8 cellular contexts compared by ENCODE assay signal in genomic region chr12:98456583-98457573, GRCh38. TPM values are rescaled to one million over a fixed set of nuclear protein-coding genes. Genes with fewer than 3 reads are reported as not detected.
DNase-seq lines count a peak whose midpoint lies in the region; ATAC-seq and TF ChIP-seq lines count a peak whose summit lies in the region.

No MANE protein-coding gene starts in this region.

- peak overlapping the region; percentile 18 for H3K4me3 Mint-ChIP-seq in activated T-cell treated with anti-CD3 and anti-CD28 coated beads, Interleukin-2, amount 50 U/mL, for 24 hours

- no peak overlapping the region for H3K4ac ChIP-seq in neuronal stem cell (ENCODE audit: low read length)

- H3K27me3 ChIP-seq in neuronal stem cell (ENCODE audit: control insufficient read depth in 3 of 3, insufficient read depth in 3 of 3, low read depth in 1 of 3, low read length in 3 of 3) = peaks cover 0 to 12% (median 0%) of the 10 kb centered on the region in 3 experiments

- TF ChIP-seq CTCF in foreskin fibroblast (IDR thresholded peaks at IDR 0.05; ENCODE audit: low read depth, low read length) = no peak

- H3K14ac ChIP-seq in neuronal stem cell (ENCODE audit: low read length) = no peak overlapping the region

- H3K4me1 Mint-ChIP-seq in activated T-cell treated with anti-CD3 and anti-CD28 coated beads, Interleukin-2, amount 50 U/mL, for 24 hours (ENCODE audit: low read depth) = peaks cover 20% of the 10 kb centered on the region

- H3K36me3 ChIP-seq in neuronal stem cell (replicated peaks in 1 of 2; ENCODE audit: control insufficient read depth in 2 of 2, insufficient read depth in 2 of 2, low read length in 2 of 2) = no peaks in the 10 kb centered on the region

- ATAC-seq in HG03439 (IDR thresholded peaks at IDR 0.05; ENCODE audit: unreplicated experiment) = peak; percentile 85
- no peak for ATAC-seq in HG03025 (IDR thresholded peaks at IDR 0.05; ENCODE audit: low FRiP score, unreplicated experiment)
- ATAC-seq in HG03095 (IDR thresholded peaks at IDR 0.05; ENCODE audit: unreplicated experiment) = no peak

- H2BK120ac ChIP-seq in neuronal stem cell (ENCODE audit: low read depth, low read length) = no peak overlapping the region

- WGBS in neuronal stem cell (ENCODE audit: extremely low coverage in 2 of 2, insufficient read length in 2 of 2, insufficient replicate concordance in 1 of 2), 2 donors = no CpG with 5 or more reads among the region's 49 CpGs

- H3K27ac ChIP-seq in neuronal stem cell (replicated peaks; ENCODE audit: low read length) = no peak overlapping the region

- H3K4me3 ChIP-seq in foreskin fibroblast (ENCODE audit: low read depth in 1 of 2, low read length in 2 of 2) (peak overlapping the region; percentile 43 to 45), neuronal stem cell (ENCODE audit: low read length in 2 of 2) (peak overlapping the region in 1 of 2 donors; percentile 61)

- H2AK5ac ChIP-seq in neuronal stem cell (ENCODE audit: low read depth, low read length) = no peak overlapping the region

- H4K8ac ChIP-seq in neuronal stem cell (ENCODE audit: low read depth, low read length) = no peak overlapping the region

- no peaks in the 10 kb centered on the region for H3K36me3 Mint-ChIP-seq in activated T-cell treated with anti-CD3 and anti-CD28 coated beads, Interleukin-2, amount 50 U/mL, for 24 hours (ENCODE audit: low read depth)

- peaks cover 0 to 2% of the 10 kb centered on the region in 2 donors for H3K9me3 ChIP-seq in neuronal stem cell (replicated peaks in 1 of 2; ENCODE audit: control insufficient read depth in 2 of 2, insufficient read depth in 1 of 2, low read depth in 1 of 2, low read length in 2 of 2)

- H2BK5ac ChIP-seq in neuronal stem cell (ENCODE audit: low read length) = no peak overlapping the region

- H2BK12ac ChIP-seq in neuronal stem cell (ENCODE audit: low read length) = no peak overlapping the region

- no peak overlapping the region for H3K27ac Mint-ChIP-seq in activated T-cell treated with anti-CD3 and anti-CD28 coated beads, Interleukin-2, amount 50 U/mL, for 24 hours

- H3K4me1 ChIP-seq in neuronal stem cell (ENCODE audit: control insufficient read depth in 2 of 2, insufficient read depth in 1 of 2, low read depth in 1 of 2, low read length in 2 of 2) = peaks cover 0 to 3% of the 10 kb centered on the region in 2 donors

- no peaks in the 10 kb centered on the region for H3K79me1 ChIP-seq in neuronal stem cell (ENCODE audit: low read depth, low read length)

- H3K4me2 ChIP-seq in neuronal stem cell (ENCODE audit: insufficient read depth, low read length, poor library complexity, severe bottlenecking) = peak overlapping the region; percentile 32

- no peak overlapping the region for H4K91ac ChIP-seq in neuronal stem cell (ENCODE audit: low read depth, low read length, poor library complexity)

- H3K18ac ChIP-seq in neuronal stem cell (ENCODE audit: low read length) = peak overlapping the region; percentile 73

- H3K23ac ChIP-seq in neuronal stem cell (ENCODE audit: low read depth, low read length, poor library complexity) = no peak overlapping the region

- H2BK15ac ChIP-seq in neuronal stem cell (ENCODE audit: low read length) = no peak overlapping the region

- H3K27me3 Mint-ChIP-seq in activated T-cell treated with anti-CD3 and anti-CD28 coated beads, Interleukin-2, amount 50 U/mL, for 24 hours = peaks cover 30% of the 10 kb centered on the region

- DNase-seq in GM03348 (ENCODE audit: low spot score) = peak; percentile 81
- DNase-seq in activated T-cell treated with anti-CD3 and anti-CD28 coated beads, Interleukin-2, amount 50 U/mL, for 24 hours = peak; percentile 48
- peak; percentile 36 to 67 for DNase-seq in foreskin fibroblast
- DNase-seq in neuronal stem cell (ENCODE audit: low spot score) = peak; percentile 39
- no peak for DNase-seq in COLO829 (ENCODE audit: low spot score)

- peak overlapping the region; percentile 45 for H2AFZ ChIP-seq in neuronal stem cell (ENCODE audit: low read length)

- peak overlapping the region; percentile 74 for H3K9ac ChIP-seq in neuronal stem cell (ENCODE audit: low read depth, low read length, poor library complexity)

- no peaks in the 10 kb centered on the region for H3K9me3 Mint-ChIP-seq in activated T-cell treated with anti-CD3 and anti-CD28 coated beads, Interleukin-2, amount 50 U/mL, for 24 hours

RNA-seq across cellular contexts. Expression of gene TMPO, which starts 58.5 kb away (rescaled TPM):
- 151 TPM for polyA plus RNA-seq in neuronal stem cell (2013, experiment 1 of 2)
- 158 TPM for polyA plus RNA-seq in neuronal stem cell (2013, experiment 2 of 2)
